ENCODE assay signal across 23 cellular contexts in the genomic region with DNA sequence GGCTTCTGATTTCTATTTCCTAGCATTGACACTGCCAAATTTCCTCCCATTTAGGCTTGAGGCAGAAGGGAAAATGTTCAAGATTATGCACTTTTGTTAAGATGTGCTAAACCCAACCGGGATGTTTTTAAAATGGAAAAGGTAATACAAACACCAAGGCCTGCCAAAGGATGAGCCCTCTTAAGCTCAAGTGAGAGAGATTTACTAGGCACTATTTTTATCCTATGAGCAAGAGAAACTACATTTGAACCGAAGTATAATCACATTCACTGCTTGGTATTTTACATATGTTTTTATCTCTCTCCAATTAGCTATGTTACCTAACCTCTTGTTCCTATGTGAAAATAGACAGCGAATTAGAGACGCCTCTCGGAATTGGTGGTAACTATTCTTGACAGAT.
DNase-seq lines count a peak whose midpoint lies in the region; ATAC-seq lines count a peak whose summit lies in the region.
"Had no signal": no experiment of that assay in that cellular context is flagged by ENCODE, and none has a peak within 500 bp of the region (broad histone marks: within the 10 kb centered on the region; RNA-seq: fewer than 3 reads in every experiment).

No MANE protein-coding gene starts in this region.

- H3K4me1 ChIP-seq in right cardiac atrium (ENCODE audit: control insufficient read depth, insufficient read depth, low read length), result no peaks in the 10 kb centered on the region
- H3K4me1 ChIP-seq: A549 had no signal

- peak overlapping the region; percentile 95 for H3K27ac ChIP-seq in right cardiac atrium (ENCODE audit: low read length)
- H3K27ac ChIP-seq: 22Rv1, A549 had no signal

- WGBS in right cardiac atrium, result 51% methylated on average over 5 of the region's 5 CpGs

- DNase-seq in DMS 273 (lab: John Stamatoyannopoulos, UW; ENCODE audit: unreplicated experiment), result peak; percentile 2
- DNase-seq in DMS 273 treated with DMSO at 0.1 percent for 48 hours (lab: John Stamatoyannopoulos, UW), result no peak
- no peak for DNase-seq in left ventricle myocardium superior
- DNase-seq in cardiac septum (ENCODE audit: low spot score), result no peak
- DNase-seq in right cardiac atrium, result no peak
- no peak for DNase-seq in Right ventricle myocardium superior
- DNase-seq in superior temporal gyrus (ENCODE audit: extremely low spot score), result peak; percentile 28
- DNase-seq in AG20443 (ENCODE audit: low spot score), result no peak
- DNase-seq: AML-193; C1 segment of cervical spinal cord; CD4-positive, alpha-beta memory T cell; CD4-positive, CD25-positive, alpha-beta regulatory T cell; CD8-positive, alpha-beta memory T cell; COR-L47; DMS153; DMS53; DMS79; DND-41; EL; GDM1 had no signal

- no peaks in the 10 kb centered on the region for H3K27me3 ChIP-seq in right cardiac atrium (ENCODE audit: control insufficient read depth, insufficient read depth)

- no peaks in the 10 kb centered on the region for H3K9me3 ChIP-seq in right cardiac atrium (ENCODE audit: control insufficient read depth, low read length)

- ATAC-seq in left ventricle myocardium superior (peak; percentile 47), right cardiac atrium (peak; percentile 73 to 75), Right ventricle myocardium superior (ENCODE audit: poor library complexity) (no peak)
- ATAC-seq: A549, GM12878 had no signal

- H3K4me3 ChIP-seq in right cardiac atrium (ENCODE audit: low read length), result no peak overlapping the region
- H3K4me3 ChIP-seq: A549, GM12878 had no signal

- intact Hi-C loops in left ventricle myocardium superior (cut with micrococcal nuclease), result no loop called here
- intact Hi-C loops in cardiac septum (cut with DNase I), result no loop called here
- intact Hi-C loops in right cardiac atrium (cut with DNase I), result no loop called here
- intact Hi-C loops in Right ventricle myocardium superior (cut with DNase I), result no loop called here

Comparison
In these comparisons a context has a peak if more than half of its experiments do, and no peak if none do; other contexts are left out.
1. DNase-seq: peak in DMS 273 (single experiment) and superior temporal gyrus (single experiment); none in DMS 273 treated with DMSO at 0.1 percent for 48 hours (single experiment), left ventricle myocardium superior (single experiment), cardiac septum (single experiment), right cardiac atrium (0 of 3), Right ventricle myocardium superior (single experiment) and AG20443 (single experiment).